26 cellular contexts compared by ENCODE assay signal in the genomic region with DNA sequence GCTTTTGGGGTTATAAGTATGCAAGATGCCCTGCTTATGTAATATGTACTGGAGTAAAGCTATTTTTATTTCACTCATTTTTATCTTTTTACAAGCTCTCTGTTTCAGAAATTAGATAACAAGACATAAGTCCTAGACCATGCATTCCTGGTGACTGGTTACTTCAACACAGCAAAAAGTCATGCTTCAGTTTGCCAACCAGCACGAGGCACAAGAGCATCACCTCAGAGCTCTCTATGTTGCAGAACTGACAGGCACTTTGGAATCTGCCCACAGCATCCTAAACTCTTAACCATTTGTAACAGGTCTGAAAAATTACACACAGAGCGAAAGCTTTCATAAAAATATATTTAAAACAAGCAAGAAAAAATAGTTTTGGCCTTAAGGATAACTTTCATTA.
"Had no signal": no experiment of that assay in that cellular context is flagged by ENCODE, and none has a peak within 500 bp of the region (broad histone marks: within the 10 kb centered on the region; RNA-seq: fewer than 3 reads in every experiment).

No MANE protein-coding gene starts in this region.

- H3K4me1 ChIP-seq: Peyer's patch, SJCRH30 had no signal

- H3K27me3 ChIP-seq: Peyer's patch, SJCRH30 had no signal

- H3K4me3 ChIP-seq: PC-9, Peyer's patch, SJCRH30 had no signal

- H2AFZ ChIP-seq: PC-9 had no signal

- ATAC-seq: HepG2, Right ventricle myocardium inferior, SK-N-SH treated with all-trans-retinoic acid at 6 μM for 48 hours had no signal

- DNase-seq: IMR-90; Kasumi-1; KG1; NCI-H1092; NCI-H1105 treated with DMSO at 0.1 percent for 48 hours; NCI-H1417 treated with DMSO at 0.1 percent for 48 hours; NCI-H146; NCI-H1694 treated with DMSO at 0.1 percent for 48 hours; NCI-H1930; NCI-H2081 treated with DMSO at 0.1 percent for 48 hours; NCI-H2171; NCI-H226; NCI-H446; NCI-H510A; NCI-H524 treated with DMSO at 0.1 percent for 48 hours; NCI-H69; NCI-H774; NK-92 treated with Interleukin-12 subunit alpha and Interleukin-12 subunit beta, amount 100 ng/mL, for 24 hours; OCI-M1; PC-9; SHP77 treated with DMSO at 0.1 percent for 48 hours; SJCRH30 had no signal

- H3K36me3 ChIP-seq: Peyer's patch, SJCRH30 had no signal

- H3K4me2 ChIP-seq: PC-9 had no signal

- H3K9me3 ChIP-seq: Peyer's patch, SJCRH30 had no signal

- H3K27ac ChIP-seq: PC-9, Peyer's patch, SJCRH30 had no signal
